ENCODE assay signal across 9 cellular contexts in the genomic region with DNA sequence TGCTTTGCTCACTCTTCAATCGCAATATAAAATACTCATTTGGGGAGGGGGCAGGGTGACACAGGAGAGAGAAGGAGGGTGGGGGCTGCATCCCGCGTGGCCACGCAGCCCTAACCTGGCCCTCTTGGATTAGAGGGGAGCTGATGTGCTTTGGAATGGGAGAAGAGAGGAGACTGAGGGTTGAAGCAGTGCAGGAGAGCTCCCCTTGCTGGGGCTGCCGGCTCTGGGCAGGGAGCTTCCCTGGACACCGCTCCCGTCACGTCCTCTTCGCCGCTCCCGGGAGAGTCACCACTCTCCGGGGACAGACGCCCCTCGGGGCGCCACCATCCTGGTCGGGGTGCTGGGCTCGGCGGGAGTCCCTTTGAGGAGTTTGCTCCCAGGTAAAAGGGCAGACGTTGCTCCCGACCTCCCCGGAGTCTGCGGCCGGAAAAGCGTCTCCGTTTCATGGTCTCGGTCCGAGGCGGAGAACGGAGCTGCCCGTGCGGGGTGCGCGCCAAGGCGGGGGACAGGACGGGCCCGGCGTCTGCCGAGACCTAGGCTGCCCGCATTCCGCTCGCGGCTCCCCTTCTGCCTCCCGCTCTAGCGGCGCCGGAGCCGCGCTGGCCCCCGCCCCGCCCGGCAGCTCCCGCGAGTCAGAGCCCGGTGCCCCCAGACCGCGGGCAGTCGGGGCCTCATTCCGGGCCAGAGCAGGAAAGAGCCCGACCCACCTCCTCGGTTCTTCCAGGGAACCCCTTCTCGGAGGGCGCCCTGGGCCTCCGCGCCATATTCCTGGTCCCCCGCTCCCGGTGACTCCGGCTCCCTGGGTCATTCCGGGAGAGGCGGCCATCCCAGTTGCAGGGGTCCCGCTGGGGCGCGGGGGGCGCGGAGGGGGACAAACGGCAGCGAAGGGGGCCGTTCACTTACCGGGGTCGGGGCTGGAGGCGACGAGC. TPM values are rescaled to one million over a fixed set of nuclear protein-coding genes. Genes with fewer than 3 reads are reported as not detected.
A peak's percentile ranks its signal among the peaks of the same experiment; 100 is the strongest.
DNase-seq lines count a peak whose midpoint lies in the region; TF ChIP-seq lines count a peak whose summit lies in the region.
"Had no signal": no experiment of that assay in that cellular context is flagged by ENCODE, and none has a peak within 500 bp of the region (broad histone marks: within the 10 kb centered on the region; RNA-seq: fewer than 3 reads in every experiment).

No MANE protein-coding gene starts in this region.

- peaks cover 0 to 12% (median 0%) of the 10 kb centered on the region in 5 experiments for H3K9me3 Mint-ChIP-seq in brain

- H3K36me3 ChIP-seq in testis (ENCODE audit: low read depth, missing control alignments) = no peaks in the 10 kb centered on the region
- H3K36me3 ChIP-seq: Peyer's patch had no signal

- H3K27ac ChIP-seq in testis = no peak overlapping the region
- H3K27ac ChIP-seq: Peyer's patch had no signal

- TF ChIP-seq CTCF in brain (conservative IDR thresholded peaks at IDR 0.05) = no peak
- TF ChIP-seq CTCF in testis (IDR thresholded peaks at IDR 0.05) = no peak

- H3K27ac Mint-ChIP-seq in brain = peak overlapping the region in 3 of 5 experiments; percentile 70 to 90 (median 79)

- no peaks in the 10 kb centered on the region for H3K9me3 ChIP-seq in testis
- H3K9me3 ChIP-seq: Peyer's patch had no signal

- H3K27me3 ChIP-seq in testis = no peaks in the 10 kb centered on the region

- peaks cover 11% of the 10 kb centered on the region for H3K4me1 ChIP-seq in testis

- TF ChIP-seq POLR2A in testis (IDR thresholded peaks at IDR 0.05) = no peak

- peaks cover 82% of the 10 kb centered on the region for H3K27me3 Mint-ChIP-seq in brain

- DNase-seq in NCI-H2171 treated with DMSO at 0.1 percent for 48 hours (lab: John Stamatoyannopoulos, UW) (peak; percentile 62), NCI-H2171 (lab: John Stamatoyannopoulos, UW) (no peak), iPS-NIHi11 (ENCODE audit: low spot score) (peak; percentile 41), testis (no peak), T-helper 1 cell (no peak), HPDE6-E6E7 (ENCODE audit: extremely low spot score) (no peak), cerebellar nuclear complex (lab: John Stamatoyannopoulos, UW) (no peak)

- no peaks in the 10 kb centered on the region for H3K36me3 Mint-ChIP-seq in brain

- H3K4me3 Mint-ChIP-seq in brain = peak overlapping the region; percentile 85 to 92 (median 86)

- peaks cover 15% of the 10 kb centered on the region for H3K4me1 Mint-ChIP-seq in brain

- WGBS in testis, 2 donors = 2 to 3% methylated on average over 5 to 71 of the region's 81 CpGs

- intact Hi-C loops in testis (cut with DNase I; ENCODE audit: low total_unique reads) = no loop called here

- H3K4me3 ChIP-seq in testis = peak overlapping the region; percentile 13 to 40

RNA-seq across cellular contexts. Expression of gene SLC7A14, which starts 0.6 kb away (rescaled TPM):
- polyA plus RNA-seq in brain (ENCODE audit: insufficient read depth, low read depth, low replicate concordance) = 5.9 TPM
- under 1 TPM; 0.24 to 0.31 TPM for total RNA-seq in testis
- 0.15 TPM for polyA plus RNA-seq in testis (ENCODE audit: insufficient read depth, low read depth, low replicate concordance)

Comparison
In these comparisons a context has a peak if more than half of its experiments do, and no peak if none do; other contexts are left out.
1. DNase-seq: peak in NCI-H2171 treated with DMSO at 0.1 percent for 48 hours (single experiment) and iPS-NIHi11 (single experiment); none in NCI-H2171 (single experiment), testis (single experiment), T-helper 1 cell (0 of 5), HPDE6-E6E7 (single experiment) and cerebellar nuclear complex (0 of 2).